In genomic region chrX:98448524-98448923, GRCh38 we compare ENCODE assay signal across 2 cellular contexts.
A peak's percentile ranks its signal among the peaks of the same experiment; 100 is the strongest.
TF ChIP-seq lines count a peak whose summit lies in the region.

No MANE protein-coding gene starts in this region.

TF ChIP-seq in GM23338, 12 proteins besides CTCF, POLR2A, EP300 and RAD21:
- TF ChIP-seq STAT1 (IDR thresholded peaks at IDR 0.05; ENCODE audit: unreplicated experiment) (no peak), JUNB (IDR thresholded peaks at IDR 0.05; ENCODE audit: unreplicated experiment) (no peak)

TF ChIP-seq in H1, 55 proteins besides CTCF, POLR2A, EP300 and RAD21:
- TF ChIP-seq NRF1 (IDR thresholded peaks at IDR 0.05; ENCODE audit: low read depth, low read length), result no peak
- TF ChIP-seq CEBPB (IDR thresholded peaks at IDR 0.05; ENCODE audit: low read depth, low read length), result peak; percentile 78
TF ChIP-seq in H1: peak in this region for 1.
